ENCODE assay signal across 27 cellular contexts in genomic region chrX:78839711-78840110, GRCh38.
"Had no signal": no experiment of that assay in that cellular context is flagged by ENCODE, and none has a peak within 500 bp of the region (broad histone marks: within the 10 kb centered on the region; RNA-seq: fewer than 3 reads in every experiment).

No MANE protein-coding gene starts in this region.

- H3K36me3 ChIP-seq: ascending aorta, WERI-Rb-1 had no signal

- H3K4me2 ChIP-seq: KMS-11 had no signal

- ATAC-seq: activated CD8-positive, alpha-beta memory T cell treated with anti-CD3 and anti-CD28 coated beads, Interleukin-2, amount 10 ng/mL, durations not matched to agents 7 days and 5 days had no signal

- H3K4me3 ChIP-seq: ascending aorta had no signal

- H3K27ac ChIP-seq: ascending aorta, KMS-11, WERI-Rb-1 had no signal

- H3K9ac ChIP-seq: KMS-11 had no signal

- H3K9me3 ChIP-seq: ascending aorta had no signal

- H3K27me3 ChIP-seq: ascending aorta had no signal

- H3K4me1 ChIP-seq: ascending aorta had no signal

- DNase-seq: activated CD4-positive, alpha-beta memory T cell treated with anti-CD3 and anti-CD28 coated beads, Interleukin-2, amount 10 ng/mL, durations not matched to agents 7 days and 5 days; activated CD4-positive, alpha-beta T cell treated with anti-CD3 and anti-CD28 coated beads for 1 hour; activated CD4-positive, alpha-beta T cell treated with anti-CD3 and anti-CD28 coated beads for 48 hours; activated CD4-positive, CD25-positive, alpha-beta regulatory T cell; activated CD8-positive, alpha-beta memory T cell treated with anti-CD3 and anti-CD28 coated beads for 24 hours; activated CD8-positive, alpha-beta memory T cell treated with anti-CD3 and anti-CD28 coated beads, Interleukin-2, amount 10 ng/mL, durations not matched to agents 7 days and 5 days; activated CD8-positive, alpha-beta memory T cell treated with anti-CD3 and anti-CD28 coated beads, Interleukin-2, amount 50 U/mL, for 48 hours; activated effector memory CD4-positive, alpha-beta T cell treated with Interleukin-2 at 50 U/mL for 16 hours; activated naive CD8-positive, alpha-beta T cell treated with anti-CD3 and anti-CD28 coated beads, Interleukin-2, amount 10 ng/mL, durations not matched to agents 7 days and 5 days; activated T-cell treated with anti-CD3 and anti-CD28 coated beads, Interleukin-2, amount 50 U/mL, for 48 hours; amygdala; NCI-H1105 treated with DMSO at 0.1 percent for 48 hours; NCI-H1436; NCI-H1694; NCI-H1930; NCI-H2081 treated with DMSO at 0.1 percent for 48 hours; NCI-H226; NCI-H526; NCI-H748 treated with DMSO at 0.1 percent for 48 hours; NK-92 treated with Interleukin-12 subunit alpha and Interleukin-12 subunit beta, amount 100 ng/mL, for 24 hours; Right ventricle myocardium superior; SW 1271; T-helper 1 cell; T1000; WERI-Rb-1 had no signal
